In genomic region chr3:156483002-156483401, GRCh38 we compare ENCODE assay signal across 12 cellular contexts.
A peak's percentile ranks its signal among the peaks of the same experiment; 100 is the strongest.
DNase-seq lines count a peak whose midpoint lies in the region; ATAC-seq and TF ChIP-seq lines count a peak whose summit lies in the region.
"Had no signal": no experiment of that assay in that cellular context is flagged by ENCODE, and none has a peak within 500 bp of the region (broad histone marks: within the 10 kb centered on the region; RNA-seq: fewer than 3 reads in every experiment).

No MANE protein-coding gene starts in this region.

- H3K27me3 Mint-ChIP-seq in activated naive CD8-positive, alpha-beta T cell treated with anti-CD3 and anti-CD28 coated beads, Interleukin-2, amount 10 ng/mL, durations not matched to agents 7 days and 5 days: peaks cover 11% of the 10 kb centered on the region

- DNase-seq in activated naive CD8-positive, alpha-beta T cell treated with anti-CD3 and anti-CD28 coated beads, Interleukin-2, amount 10 ng/mL, durations not matched to agents 7 days and 5 days: no peak
- DNase-seq in osteoblast (ENCODE audit: insufficient read length, low spot score, missing footprints) (no peak), left lung (no peak)
- DNase-seq: activated T-cell treated with anti-CD3 and anti-CD28 coated beads, Interleukin-2, amount 50 U/mL, for 1 hour; NCI-H1436 treated with DMSO at 0.1 percent for 48 hours; posterior cingulate gyrus had no signal

- no peaks in the 10 kb centered on the region for H3K79me2 ChIP-seq in osteoblast (ENCODE audit: insufficient read depth, low read length)

- peak overlapping the region; percentile 64 for H3K4me2 ChIP-seq in osteoblast (ENCODE audit: insufficient read depth, low read length)

- peaks cover 17% of the 10 kb centered on the region for H3K4me1 ChIP-seq in osteoblast (ENCODE audit: insufficient read depth, low read length)
- H3K4me1 ChIP-seq in left lung: peaks cover 0 to 9% of the 10 kb centered on the region in 2 donors

- TF ChIP-seq CTCF in osteoblast (IDR thresholded peaks at IDR 0.05; ENCODE audit: extremely low read depth, low read depth, low read length) (no peak), left lung (IDR thresholded peaks at IDR 0.05) (no peak)

- peak overlapping the region; percentile 54 for H3K4me3 Mint-ChIP-seq in activated naive CD8-positive, alpha-beta T cell treated with anti-CD3 and anti-CD28 coated beads, Interleukin-2, amount 10 ng/mL, durations not matched to agents 7 days and 5 days

- H3K36me3 ChIP-seq in osteoblast (ENCODE audit: insufficient read depth, low read length): no peaks in the 10 kb centered on the region
- no peaks in the 10 kb centered on the region for H3K36me3 ChIP-seq in left lung
- H3K36me3 ChIP-seq: thoracic aorta had no signal

- H4K20me1 ChIP-seq in osteoblast (ENCODE audit: insufficient read depth, low read length): no peaks in the 10 kb centered on the region

- H3K4me1 Mint-ChIP-seq in activated naive CD8-positive, alpha-beta T cell treated with anti-CD3 and anti-CD28 coated beads, Interleukin-2, amount 10 ng/mL, durations not matched to agents 7 days and 5 days: peaks cover 25% of the 10 kb centered on the region

- H3K9me3 Mint-ChIP-seq in activated naive CD8-positive, alpha-beta T cell treated with anti-CD3 and anti-CD28 coated beads, Interleukin-2, amount 10 ng/mL, durations not matched to agents 7 days and 5 days: no peaks in the 10 kb centered on the region

- H3K4me3 ChIP-seq in osteoblast (ENCODE audit: insufficient read depth, low read length): no peak overlapping the region
- H3K4me3 ChIP-seq in left lung: no peak overlapping the region

- intact Hi-C loops in left lung (cut with DNase I): no loop called here

- ATAC-seq in GM18511 (IDR thresholded peaks at IDR 0.05; ENCODE audit: unreplicated experiment) (peak; percentile 7), HG03045 (IDR thresholded peaks at IDR 0.05; ENCODE audit: unreplicated experiment) (peak; percentile 2), left lung (no peak), HG02885 (IDR thresholded peaks at IDR 0.05; ENCODE audit: poor library complexity, unreplicated experiment) (no peak), GM19023 (IDR thresholded peaks at IDR 0.05; ENCODE audit: unreplicated experiment) (no peak), HG02798 (IDR thresholded peaks at IDR 0.05; ENCODE audit: poor library complexity, unreplicated experiment) (no peak)
- no peak for ATAC-seq in activated naive CD8-positive, alpha-beta T cell treated with anti-CD3 and anti-CD28 coated beads, Interleukin-2, amount 10 ng/mL, durations not matched to agents 7 days and 5 days (ENCODE audit: low read depth)

- H3K27ac ChIP-seq in osteoblast (ENCODE audit: low read depth, low read length): no peak overlapping the region
- H3K27ac ChIP-seq in left lung: no peak overlapping the region

- H3K27ac Mint-ChIP-seq in activated naive CD8-positive, alpha-beta T cell treated with anti-CD3 and anti-CD28 coated beads, Interleukin-2, amount 10 ng/mL, durations not matched to agents 7 days and 5 days: peak overlapping the region; percentile 79

- no peaks in the 10 kb centered on the region for H3K9me3 ChIP-seq in osteoblast (ENCODE audit: low read depth, low read length)
- H3K9me3 ChIP-seq in left lung: no peaks in the 10 kb centered on the region
- H3K9me3 ChIP-seq: thoracic aorta had no signal

- no peaks in the 10 kb centered on the region for H3K36me3 Mint-ChIP-seq in activated naive CD8-positive, alpha-beta T cell treated with anti-CD3 and anti-CD28 coated beads, Interleukin-2, amount 10 ng/mL, durations not matched to agents 7 days and 5 days

- H3K27me3 ChIP-seq in osteoblast (ENCODE audit: insufficient read depth, low read length): no peaks in the 10 kb centered on the region
- H3K27me3 ChIP-seq in left lung: peaks cover 0 to 5% of the 10 kb centered on the region in 2 donors

- H2AFZ ChIP-seq in osteoblast (ENCODE audit: low read length): no peak overlapping the region

- POLR2A ChIA-PET in activated naive CD8-positive, alpha-beta T cell treated with anti-CD3 and anti-CD28 coated beads, Interleukin-2, amount 10 ng/mL, durations not matched to agents 7 days and 5 days (lab: Charles Lee): interaction anchor here (0.7 to 2.5 kb wide), 6 partner anchors 29 to 692 kb away, joined by 3 to 12 read pairs (median 6); partner anchors contain the start of genes CCNL1 and SSR3

Comparison
In these comparisons a context has a peak if more than half of its experiments do, and no peak if none do; other contexts are left out.
1. ATAC-seq: peak in GM18511 (single experiment) and HG03045 (single experiment); none in activated naive CD8-positive, alpha-beta T cell treated with anti-CD3 and anti-CD28 coated beads, Interleukin-2, amount 10 ng/mL, durations not matched to agents 7 days and 5 days (single experiment), left lung (single experiment), HG02885 (single experiment), GM19023 (single experiment) and HG02798 (single experiment).